ENCODE assay signal across 18 cellular contexts in the genomic region with DNA sequence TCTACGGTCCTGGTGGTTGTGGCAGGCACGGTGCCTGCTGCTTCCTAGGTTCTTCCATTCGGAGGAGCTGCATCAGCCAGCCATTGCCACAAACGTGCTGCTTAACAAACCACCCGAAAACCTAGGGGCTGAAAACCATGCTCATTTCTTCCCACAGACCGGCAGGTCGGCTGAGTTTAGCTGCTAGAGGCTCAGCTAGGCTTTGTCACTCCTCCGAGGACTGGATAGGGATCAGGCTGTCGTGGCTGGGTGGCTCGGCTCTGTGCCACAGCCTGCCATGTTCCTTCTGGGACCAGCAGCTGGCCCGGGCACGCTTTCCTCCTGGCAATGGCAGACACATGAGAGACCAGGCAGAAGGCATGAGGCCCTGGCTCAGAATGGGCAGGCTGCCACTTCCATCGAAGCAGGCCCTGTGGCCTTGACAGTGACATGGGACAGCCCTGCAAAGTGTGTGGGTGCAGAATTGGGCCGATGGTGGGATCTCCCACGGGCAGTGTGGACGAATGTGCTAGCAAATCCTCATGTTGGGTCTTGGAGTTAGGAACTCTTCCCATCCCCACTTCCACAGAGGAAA. TPM values are rescaled to one million over a fixed set of nuclear protein-coding genes. Genes with fewer than 3 reads are reported as not detected.
DNase-seq lines count a peak whose midpoint lies in the region; ATAC-seq, FAIRE-seq and TF ChIP-seq lines count a peak whose summit lies in the region.
"Had no signal": no experiment of that assay in that cellular context is flagged by ENCODE, and none has a peak within 500 bp of the region (broad histone marks: within the 10 kb centered on the region; RNA-seq: fewer than 3 reads in every experiment).

No MANE protein-coding gene starts in this region.

- no peak overlapping the region for H2BK12ac ChIP-seq in mesenchymal stem cell (ENCODE audit: low read length in 2 of 2)

- H3K9me2 ChIP-seq in MM.1S (replicated peaks; ENCODE audit: insufficient read depth, low read length): no peaks in the 10 kb centered on the region

- no peak overlapping the region for H2BK120ac ChIP-seq in mesenchymal stem cell (ENCODE audit: low read depth, low read length)

- peak overlapping the region in 1 of 2 experiments; percentile 44 for H3K14ac ChIP-seq in mesenchymal stem cell (ENCODE audit: low read length in 2 of 2)

- H3K36me3 ChIP-seq in mesenchymal stem cell (ENCODE audit: control insufficient read depth in 1 of 2, insufficient read depth in 2 of 2, low read depth in 1 of 2, low read length in 2 of 2) (no peaks in the 10 kb centered on the region), small intestine (ENCODE audit: control insufficient read depth in 2 of 2, insufficient read depth in 2 of 2, low read length in 2 of 2) (no peaks in the 10 kb centered on the region), MM.1S (replicated peaks; ENCODE audit: insufficient read depth, low read length) (no peaks in the 10 kb centered on the region)
- H3K36me3 ChIP-seq: colonic mucosa had no signal

- H2AFZ ChIP-seq in mesenchymal stem cell (ENCODE audit: low read depth, low read length) (no peak overlapping the region), MM.1S (ENCODE audit: low read length) (no peak overlapping the region)

- H2BK15ac ChIP-seq in mesenchymal stem cell (ENCODE audit: low read depth, poor library complexity, severe bottlenecking): no peak overlapping the region

- no peak overlapping the region for H2BK5ac ChIP-seq in mesenchymal stem cell (ENCODE audit: low read depth, low read length, poor library complexity, severe bottlenecking)

- no peaks in the 10 kb centered on the region for H3F3A ChIP-seq in MM.1S (ENCODE audit: insufficient read depth, low read length)

- peak; percentile 58 for DNase-seq in activated effector memory CD4-positive, alpha-beta T cell treated with anti-CD3 and anti-CD28 coated beads, Interleukin-2, amount 50 U/mL, for 16 hours
- DNase-seq in activated effector memory CD4-positive, alpha-beta T cell treated with Interleukin-2 at 50 U/mL for 16 hours: no peak
- no peak for DNase-seq in mesenchymal stem cell
- no peak for DNase-seq in small intestine
- no peak for DNase-seq in MM.1S
- DNase-seq: activated CD4-positive, alpha-beta T cell treated with anti-CD3 and anti-CD28 coated beads, Interleukin-2, amount 50 U/mL, for 48 hours; activated naive CD4-positive, alpha-beta T cell treated with anti-CD3 and anti-CD28 coated beads, Interleukin-2, amount 50 U/mL, for 16 hours; activated T-cell treated with anti-CD3 and anti-CD28 coated beads for 4 hours; body of pancreas; colonic mucosa; NCI-H1417 treated with DMSO at 0.1 percent for 48 hours; retina; SIG-M5 had no signal

- H3K9ac ChIP-seq in mesenchymal stem cell (ENCODE audit: low read length): peak overlapping the region; percentile 3
- H3K9ac ChIP-seq in MM.1S (ENCODE audit: low read length): no peak overlapping the region

- H3K79me2 ChIP-seq in MM.1S (ENCODE audit: low read length): no peaks in the 10 kb centered on the region

- H4K91ac ChIP-seq in mesenchymal stem cell (ENCODE audit: low read length): no peak overlapping the region

- WGBS in mesenchymal stem cell: 89% methylated on average over 16 of the region's 16 CpGs
- WGBS in small intestine, 3 donors: 76 to 83% (median 81%) methylated on average over 16 of the region's 16 CpGs

- no peak overlapping the region for H4K8ac ChIP-seq in mesenchymal stem cell (ENCODE audit: low read length)

- H3K4me1 ChIP-seq in mesenchymal stem cell (ENCODE audit: control insufficient read depth, insufficient read depth, low read depth, low read length): peaks cover 12% of the 10 kb centered on the region
- no peaks in the 10 kb centered on the region for H3K4me1 ChIP-seq in small intestine (ENCODE audit: control insufficient read depth in 2 of 2, insufficient read depth in 1 of 2, low read depth in 1 of 2, low read length in 1 of 2)
- H3K4me1 ChIP-seq in MM.1S (ENCODE audit: low read length): no peaks in the 10 kb centered on the region
- H3K4me1 ChIP-seq: body of pancreas, colonic mucosa had no signal

- H3K79me1 ChIP-seq in mesenchymal stem cell (replicated peaks; ENCODE audit: low read length, poor library complexity, severe bottlenecking): no peaks in the 10 kb centered on the region

- TF ChIP-seq CTCF in MM.1S (IDR thresholded peaks at IDR 0.05; ENCODE audit: low read length): no peak

- H3K4me2 ChIP-seq in mesenchymal stem cell (ENCODE audit: low read length, poor library complexity, severe bottlenecking) (no peak overlapping the region), MM.1S (ENCODE audit: low read depth, low read length) (no peak overlapping the region)

- no peaks in the 10 kb centered on the region for H4K20me1 ChIP-seq in MM.1S (ENCODE audit: insufficient read depth, low read length)

- H3K23ac ChIP-seq in mesenchymal stem cell (ENCODE audit: low read length in 2 of 2): no peak overlapping the region

- H3K4me3 ChIP-seq in mesenchymal stem cell (ENCODE audit: insufficient read depth in 1 of 2, low read depth in 1 of 2, low read length in 2 of 2): no peak overlapping the region
- H3K4me3 ChIP-seq in small intestine (ENCODE audit: low read depth in 1 of 2, low read length in 2 of 2): no peak overlapping the region
- H3K4me3 ChIP-seq in MM.1S (ENCODE audit: low read length): no peak overlapping the region
- H3K4me3 ChIP-seq: body of pancreas, colonic mucosa had no signal

- no peak overlapping the region for H3K18ac ChIP-seq in mesenchymal stem cell (ENCODE audit: low read depth in 1 of 2, low read length in 2 of 2)

- no peak overlapping the region for H3K4ac ChIP-seq in mesenchymal stem cell (ENCODE audit: low read depth in 1 of 2, low read length in 2 of 2)

- H2AK5ac ChIP-seq in mesenchymal stem cell (ENCODE audit: low read length, severe bottlenecking): no peak overlapping the region

- no peak for ATAC-seq in GM18858 (IDR thresholded peaks at IDR 0.05; ENCODE audit: unreplicated experiment)
- ATAC-seq: body of pancreas had no signal

- FAIRE-seq in small intestine (lab: Jason Lieb, UNC): no peak
- FAIRE-seq: endometrium had no signal

- H3K9me3 ChIP-seq in mesenchymal stem cell (ENCODE audit: control insufficient read depth, low read length) (no peaks in the 10 kb centered on the region), small intestine (ENCODE audit: control insufficient read depth, low read depth) (no peaks in the 10 kb centered on the region), MM.1S (replicated peaks; ENCODE audit: insufficient read depth, low read length) (no peaks in the 10 kb centered on the region)
- H3K9me3 ChIP-seq: body of pancreas, colonic mucosa had no signal

- H3K27me3 ChIP-seq in mesenchymal stem cell (ENCODE audit: control insufficient read depth in 1 of 2, insufficient read depth in 1 of 2, low read length in 2 of 2) (peaks cover 62 to 71% of the 10 kb centered on the region in 2 experiments), small intestine (ENCODE audit: control insufficient read depth in 2 of 2, insufficient read depth in 2 of 2, low read length in 2 of 2) (no peaks in the 10 kb centered on the region), MM.1S (replicated peaks; ENCODE audit: insufficient read depth, low read length) (peaks cover 44% of the 10 kb centered on the region)
- H3K27me3 ChIP-seq: body of pancreas, colonic mucosa had no signal

- H3K27ac ChIP-seq in angular gyrus (ENCODE audit: low read depth, low read length) (peak overlapping the region; percentile 49), mesenchymal stem cell (ENCODE audit: low read length, poor library complexity, severe bottlenecking) (no peak overlapping the region), temporal lobe (ENCODE audit: low read depth, low read length) (peak overlapping the region; percentile 79), small intestine (ENCODE audit: low read depth in 1 of 2, low read length in 1 of 2) (no peak overlapping the region), MM.1S (ENCODE audit: low read length) (no peak overlapping the region)
- H3K27ac ChIP-seq: body of pancreas, colonic mucosa, HL-60 had no signal

RNA-seq across cellular contexts. Expression of a gene that starts 20.9 kb away (rescaled TPM):
- not detected for polyA plus RNA-seq in mesenchymal stem cell (2013, experiment 1 of 2)
- not detected for polyA plus RNA-seq in mesenchymal stem cell (2013, experiment 2 of 2)
- 1.5 TPM for total RNA-seq in temporal lobe
- 1 to 10 TPM; 1.1 to 7.0 (median 5.7) TPM for polyA plus RNA-seq in small intestine

Comparison
In these comparisons a context has a peak if more than half of its experiments do, and no peak if none do; other contexts are left out.
1. H3K27ac ChIP-seq: peak in angular gyrus (single experiment) and temporal lobe (single experiment); none in mesenchymal stem cell (single experiment), small intestine (0 of 2) and MM.1S (single experiment).